8 cellular contexts compared by ENCODE assay signal in the genomic region with DNA sequence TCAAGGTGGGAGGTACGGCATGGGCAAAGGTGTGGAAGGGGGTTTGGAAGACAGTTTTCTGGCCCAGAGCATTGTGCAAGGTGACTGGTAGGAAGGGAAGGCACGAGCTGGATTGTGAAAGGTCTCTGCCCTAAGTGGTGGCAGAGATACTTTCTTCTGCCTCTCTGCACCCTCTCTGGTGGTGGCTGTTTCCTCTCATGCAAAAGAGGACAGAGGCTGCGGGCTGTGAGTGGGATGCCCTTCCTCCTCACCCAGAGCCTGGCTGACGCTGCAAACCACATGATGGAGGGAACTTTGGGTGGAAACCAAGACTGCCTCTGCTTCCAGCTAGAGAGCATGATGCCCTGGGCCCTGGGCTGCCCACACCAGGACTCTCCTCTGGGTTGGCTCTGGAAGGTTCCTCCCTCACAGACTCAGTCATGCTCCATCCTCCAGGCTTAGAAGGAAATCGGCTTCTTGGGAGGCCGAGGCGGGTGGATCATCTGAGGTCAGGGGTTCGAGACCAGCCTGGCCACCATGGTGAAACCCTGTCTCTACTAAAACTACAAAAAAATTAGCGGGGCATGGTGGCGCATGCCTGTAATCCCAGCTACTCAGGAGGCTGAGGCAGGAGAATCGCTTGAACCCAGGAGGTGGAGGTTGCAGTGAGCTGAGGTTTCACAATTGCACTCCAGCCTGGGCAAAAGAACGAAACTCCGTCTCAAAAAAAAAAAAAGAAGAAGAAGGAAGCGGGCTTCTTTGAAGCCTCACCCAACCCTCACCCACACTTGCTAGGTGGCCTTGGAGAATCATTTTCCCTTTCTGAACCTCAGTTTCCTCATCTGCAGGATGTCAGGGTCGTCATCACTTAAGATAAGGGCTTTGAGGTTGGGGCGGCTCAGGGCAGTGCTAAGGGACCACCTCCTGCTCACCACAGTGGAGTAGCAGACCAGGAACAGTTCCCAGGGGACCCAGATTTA. TPM values are rescaled to one million over a fixed set of nuclear protein-coding genes. Genes with fewer than 3 reads are reported as not detected.
DNase-seq lines count a peak whose midpoint lies in the region; ATAC-seq and TF ChIP-seq lines count a peak whose summit lies in the region.

No MANE protein-coding gene starts in this region.

- H3K4me1 ChIP-seq in CD8-positive, alpha-beta T cell (ENCODE audit: insufficient read depth, low read length), result peaks cover 71% of the 10 kb centered on the region
- H3K4me1 ChIP-seq in OCI-LY7 (ENCODE audit: insufficient read depth, low read length, poor library complexity, severe bottlenecking) (peaks cover 29% of the 10 kb centered on the region), sigmoid colon (no peaks in the 10 kb centered on the region), GM23248 (ENCODE audit: insufficient read depth) (no peaks in the 10 kb centered on the region)

- no peaks in the 10 kb centered on the region for H3K9me3 ChIP-seq in CD8-positive, alpha-beta T cell (ENCODE audit: low read length)
- H3K9me3 ChIP-seq in OCI-LY7 (ENCODE audit: low read length) (no peaks in the 10 kb centered on the region), sigmoid colon (no peaks in the 10 kb centered on the region), GM23248 (ENCODE audit: low read depth) (no peaks in the 10 kb centered on the region)

- H3K9ac ChIP-seq in GM23248, result no peak overlapping the region

- H3K36me3 Mint-ChIP-seq in CD8-positive, alpha-beta T cell, result peaks cover 57% of the 10 kb centered on the region
- H3K36me3 Mint-ChIP-seq in activated naive CD8-positive, alpha-beta T cell, result peaks cover 5% of the 10 kb centered on the region

- peaks cover 92% of the 10 kb centered on the region for H3K4me1 Mint-ChIP-seq in CD8-positive, alpha-beta T cell (ENCODE audit: low read depth)
- peaks cover 81% of the 10 kb centered on the region for H3K4me1 Mint-ChIP-seq in activated naive CD8-positive, alpha-beta T cell (ENCODE audit: low read depth)

- TF ChIP-seq POLR2A in sigmoid colon (IDR thresholded peaks at IDR 0.05), result no peak

- no peak for TF ChIP-seq CTCF in CD8-positive, alpha-beta T cell (IDR thresholded peaks at IDR 0.05)
- TF ChIP-seq CTCF in OCI-LY7 (conservative IDR thresholded peaks at IDR 0.05; ENCODE audit: low read length) (no peak), sigmoid colon (IDR thresholded peaks at IDR 0.05) (no peak)

- peak overlapping the region; percentile 73 for H3K4me3 Mint-ChIP-seq in CD8-positive, alpha-beta T cell
- H3K4me3 Mint-ChIP-seq in activated naive CD8-positive, alpha-beta T cell, result peak overlapping the region; percentile 76

- no peaks in the 10 kb centered on the region for H3K9me3 Mint-ChIP-seq in CD8-positive, alpha-beta T cell
- no peaks in the 10 kb centered on the region for H3K9me3 Mint-ChIP-seq in activated naive CD8-positive, alpha-beta T cell (ENCODE audit: low read depth)

- POLR2A ChIA-PET in CD8-positive, alpha-beta T cell (lab: Charles Lee), result interaction anchor here (1.0 to 3.1 kb wide), 6 partner anchors 8 to 418 kb away, joined by 3 to 21 read pairs (median 4); a partner anchor contains a TSS
- POLR2A ChIA-PET in OCI-LY7 (lab: Charles Lee), result no interaction called here

- H4K20me1 ChIP-seq in OCI-LY7 (ENCODE audit: insufficient read depth, low read length), result no peaks in the 10 kb centered on the region
- no peaks in the 10 kb centered on the region for H4K20me1 ChIP-seq in GM23248 (ENCODE audit: insufficient read depth)

- peak; percentile 43 to 80 (median 71) for DNase-seq in CD8-positive, alpha-beta T cell
- peak; percentile 84 for DNase-seq in OCI-LY7 (ENCODE audit: low spot score)
- DNase-seq in sigmoid colon, result peak; percentile 80
- DNase-seq in NCI-H2227 treated with DMSO at 0.1 percent for 48 hours (lab: John Stamatoyannopoulos, UW), result no peak
- no peak for DNase-seq in GM03348 (ENCODE audit: low spot score)
- no peak for DNase-seq in GM23248

- H2AFZ ChIP-seq in OCI-LY7 (ENCODE audit: low read length), result peak overlapping the region; percentile 66
- no peak overlapping the region for H2AFZ ChIP-seq in GM23248

- peak overlapping the region; percentile 30 for H3K4me3 ChIP-seq in CD8-positive, alpha-beta T cell (ENCODE audit: low read depth, low read length)
- H3K4me3 ChIP-seq in OCI-LY7 (ENCODE audit: low read depth, low read length, poor library complexity, severe bottlenecking), result peak overlapping the region; percentile 15
- H3K4me3 ChIP-seq in sigmoid colon, result no peak overlapping the region
- no peak overlapping the region for H3K4me3 ChIP-seq in GM23248

- 65 to 81% methylated on average over 16 of the region's 16 CpGs for WGBS in sigmoid colon, 2 donors
- 79 to 80% methylated on average over 15 to 16 of the region's 16 CpGs for WGBS in GM23248 (ENCODE audit: low coverage in 1 of 2, low lambda C conversion rate in 2 of 2, missing lambda C conversion rate in 2 of 2), 2 experiments

- CTCF ChIA-PET in CD8-positive, alpha-beta T cell (lab: Charles Lee), result no interaction called here
- CTCF ChIA-PET in OCI-LY7 (lab: Charles Lee; ENCODE audit: unreplicated experiment), result no interaction called here

- H3K36me3 ChIP-seq in CD8-positive, alpha-beta T cell (ENCODE audit: insufficient read depth, low read length), result peaks cover 8% of the 10 kb centered on the region
- H3K36me3 ChIP-seq in OCI-LY7 (ENCODE audit: insufficient read depth, low read length), result no peaks in the 10 kb centered on the region
- H3K36me3 ChIP-seq in sigmoid colon, result no peaks in the 10 kb centered on the region
- no peaks in the 10 kb centered on the region for H3K36me3 ChIP-seq in GM23248 (ENCODE audit: low read depth)

- no peaks in the 10 kb centered on the region for H3K27me3 Mint-ChIP-seq in CD8-positive, alpha-beta T cell (ENCODE audit: low read depth)
- no peaks in the 10 kb centered on the region for H3K27me3 Mint-ChIP-seq in activated naive CD8-positive, alpha-beta T cell

- H3K4me2 ChIP-seq in OCI-LY7 (ENCODE audit: low read length) (peak overlapping the region; percentile 57), GM23248 (ENCODE audit: unreplicated experiment) (no peak overlapping the region)

- TF ChIP-seq EP300 in sigmoid colon (IDR thresholded peaks at IDR 0.05), result no peak

- H3K9me2 ChIP-seq in OCI-LY7 (ENCODE audit: insufficient read depth, low read length), result no peaks in the 10 kb centered on the region
- H3K9me2 ChIP-seq in GM23248 (ENCODE audit: insufficient read depth), result no peaks in the 10 kb centered on the region

- intact Hi-C loops in CD8-positive, alpha-beta T cell (cut with DNase I, micrococcal nuclease), result loop anchor here (1.0 kb wide), 2 partner anchors 8 to 10 kb away; a partner anchor contains a TSS
- intact Hi-C loops in OCI-LY7 (cut with micrococcal nuclease; ENCODE audit: unreplicated experiment) (loop anchor here (2.0 to 10.0 kb wide), 2 partner anchors 98 to 536 kb away; a partner anchor contains a TSS), sigmoid colon (cut with DNase I) (no loop called here)

- H3K27me3 ChIP-seq in CD8-positive, alpha-beta T cell (ENCODE audit: insufficient read depth, low read length), result no peaks in the 10 kb centered on the region
- H3K27me3 ChIP-seq in sigmoid colon, result no peaks in the 10 kb centered on the region
- H3K27me3 ChIP-seq in GM23248 (replicated peaks; ENCODE audit: insufficient read depth), result peaks cover 3% of the 10 kb centered on the region; the same call in 1 of the 2 replicates

- peak overlapping the region; percentile 22 for H3K27ac ChIP-seq in CD8-positive, alpha-beta T cell (ENCODE audit: low read depth, low read length)
- H3K27ac ChIP-seq in OCI-LY7 (ENCODE audit: low read depth, low read length, poor library complexity, severe bottlenecking), result peak overlapping the region; percentile 58
- peak overlapping the region; percentile 5 to 50 (median 32) for H3K27ac ChIP-seq in sigmoid colon
- H3K27ac ChIP-seq in GM23248, result no peak overlapping the region

- H3K27ac Mint-ChIP-seq in CD8-positive, alpha-beta T cell, result peak overlapping the region; percentile 96
- H3K27ac Mint-ChIP-seq in activated naive CD8-positive, alpha-beta T cell, result peak overlapping the region; percentile 85

- in situ Hi-C loops in GM23248 (cut with MboI), result no loop called here

- no TSS peak for BruUV-seq in OCI-LY7 (replicated peaks; lab: Mats Ljungman, UMichigan)

- peak; percentile 78 for ATAC-seq in CD8-positive, alpha-beta T cell
- ATAC-seq in HG02588 (IDR thresholded peaks at IDR 0.05; ENCODE audit: unreplicated experiment), result peak; percentile 84

- H3K79me2 ChIP-seq in OCI-LY7 (ENCODE audit: insufficient read depth, low read depth, low read length) (no peaks in the 10 kb centered on the region), GM23248 (ENCODE audit: insufficient read depth) (no peaks in the 10 kb centered on the region)

- no peaks in the 10 kb centered on the region for H3F3A ChIP-seq in GM23248 (ENCODE audit: insufficient read depth)

RNA-seq across cellular contexts. Expression of a gene that starts 8.3 kb away (rescaled TPM):
- 10 to 100 TPM; 86.7 to 88.0 TPM for total RNA-seq in CD8-positive, alpha-beta T cell
- 1.5 and 1.8 TPM in 2 replicates for total RNA-seq in OCI-LY7 (2014; rRNA removed; shearing (Covaris generic))
- 23.6 and 27.4 TPM in 2 replicates for total RNA-seq in OCI-LY7 (2022)
- total RNA-seq in sigmoid colon, result 10 to 100 TPM in 1 of 4 donors, 1 to 10 TPM in 3; 4.6 to 14.3 (median 7.7) TPM
- 10 to 100 TPM in 1 of 3 donors, 1 to 10 TPM in 2; 2.1 to 10.4 (median 6.6) TPM for polyA plus RNA-seq in sigmoid colon
- total RNA-seq in GM23248 (2014; rRNA removed; shearing (Covaris generic)), result 0.38 TPM in 1 of 2 replicates, not detected in the other
- polyA plus RNA-seq in GM23248 (2016; fragmentation: Nextera tagmentation; extraction: Ambion mirVana), result 0.71 and 0.80 TPM in 2 replicates

Comparison
In these comparisons a context has a peak if more than half of its experiments do, and no peak if none do; other contexts are left out.
1. DNase-seq: peak in CD8-positive, alpha-beta T cell (7 of 7), OCI-LY7 (single experiment) and sigmoid colon (single experiment); none in NCI-H2227 treated with DMSO at 0.1 percent for 48 hours (single experiment), GM03348 (single experiment) and GM23248 (single experiment).
2. H3K4me3 ChIP-seq: peak in CD8-positive, alpha-beta T cell (single experiment) and OCI-LY7 (single experiment); none in sigmoid colon (0 of 4) and GM23248 (single experiment).